ENCODE assay signal across 18 cellular contexts in genomic region chr15:51625236-51625635, GRCh38. TPM values are rescaled to one million over a fixed set of nuclear protein-coding genes. Genes with fewer than 3 reads are reported as not detected.
DNase-seq lines count a peak whose midpoint lies in the region; ATAC-seq and TF ChIP-seq lines count a peak whose summit lies in the region.
"Had no signal": no experiment of that assay in that cellular context is flagged by ENCODE, and none has a peak within 500 bp of the region (broad histone marks: within the 10 kb centered on the region; RNA-seq: fewer than 3 reads in every experiment).

No MANE protein-coding gene starts in this region.

- no peak overlapping the region for H3K27ac ChIP-seq in upper lobe of right lung

- intact Hi-C loops in upper lobe of right lung (cut with DNase I), result no loop called here

- no peaks in the 10 kb centered on the region for H3K9me3 ChIP-seq in upper lobe of right lung

- no peak overlapping the region for H3K27ac Mint-ChIP-seq in activated T-helper 17 cell treated with anti-CD3 and anti-CD28 coated beads, Interleukin-2, amount 50 U/mL, for 72 hours
- H3K27ac Mint-ChIP-seq: GM23338 had no signal

- H3K4me1 ChIP-seq in upper lobe of right lung, result peaks cover 13% of the 10 kb centered on the region

- H3K36me3 ChIP-seq in upper lobe of right lung, result no peaks in the 10 kb centered on the region

- ATAC-seq in GM18907 (IDR thresholded peaks at IDR 0.05; ENCODE audit: unreplicated experiment), result peak; percentile 37
- ATAC-seq in HG03103 (IDR thresholded peaks at IDR 0.05; ENCODE audit: low read depth, unreplicated experiment), result peak; percentile 41
- ATAC-seq in activated T-helper 17 cell treated with anti-CD3 and anti-CD28 coated beads, Interleukin-2, amount 50 U/mL, for 72 hours (replicated peaks), result no peak
- no peak for ATAC-seq in upper lobe of right lung
- no peak for ATAC-seq in HG02571 (IDR thresholded peaks at IDR 0.05; ENCODE audit: unreplicated experiment)
- ATAC-seq: GM23338 had no signal

- H3K27me3 Mint-ChIP-seq in activated T-helper 17 cell treated with anti-CD3 and anti-CD28 coated beads, Interleukin-2, amount 50 U/mL, for 72 hours, result peaks cover 16% of the 10 kb centered on the region

- no peaks in the 10 kb centered on the region for H3K36me3 Mint-ChIP-seq in activated T-helper 17 cell treated with anti-CD3 and anti-CD28 coated beads, Interleukin-2, amount 50 U/mL, for 72 hours (ENCODE audit: low read depth)
- H3K36me3 Mint-ChIP-seq: immature natural killer cell had no signal

- no peaks in the 10 kb centered on the region for H3K27me3 ChIP-seq in upper lobe of right lung

- H3K4me1 Mint-ChIP-seq in activated T-helper 17 cell treated with anti-CD3 and anti-CD28 coated beads, Interleukin-2, amount 50 U/mL, for 72 hours, result peaks cover 4% of the 10 kb centered on the region

- H3K4me3 Mint-ChIP-seq in activated T-helper 17 cell treated with anti-CD3 and anti-CD28 coated beads, Interleukin-2, amount 50 U/mL, for 72 hours, result no peak overlapping the region

- no peak for TF ChIP-seq CTCF in upper lobe of right lung (IDR thresholded peaks at IDR 0.05)

- no peaks in the 10 kb centered on the region for H3K9me3 Mint-ChIP-seq in activated T-helper 17 cell treated with anti-CD3 and anti-CD28 coated beads, Interleukin-2, amount 50 U/mL, for 72 hours
- H3K9me3 Mint-ChIP-seq: GM23338, immature natural killer cell had no signal

- DNase-seq in CD1c-positive myeloid dendritic cell (ENCODE audit: extremely low spot score) (peak; percentile 86), NOMO-1 treated with DMSO at 0.1 percent for 48 hours (lab: John Stamatoyannopoulos, UW; ENCODE audit: unreplicated experiment) (peak; percentile 86), NCI-H1417 treated with DMSO at 0.1 percent for 48 hours (lab: John Stamatoyannopoulos, UW) (no peak), upper lobe of right lung (no peak)
- DNase-seq: activated CD4-positive, alpha-beta T cell treated with anti-CD3 and anti-CD28 coated beads for 1 hour; DMS153; effector memory CD4-positive, alpha-beta T cell; foreskin fibroblast; immature natural killer cell; midbrain; NCI-H2081; T-helper 1 cell had no signal

- H3K4me3 ChIP-seq in upper lobe of right lung, result no peak overlapping the region

RNA-seq across cellular contexts. Expression of gene DMXL2, which starts 2.7 kb away (rescaled TPM):
- total RNA-seq in activated T-helper 17 cell treated with anti-CD3 and anti-CD28 coated beads, Interleukin-2, amount 50 U/mL, for 72 hours, result 1 to 10 TPM; 4.0 to 9.2 TPM
- 55.2 TPM for total RNA-seq in upper lobe of right lung

RNA-seq across cellular contexts. Expression of gene SCG3, which starts 56.1 kb away (rescaled TPM):
- total RNA-seq in activated T-helper 17 cell treated with anti-CD3 and anti-CD28 coated beads, Interleukin-2, amount 50 U/mL, for 72 hours, result not detected
- 0.17 TPM for total RNA-seq in upper lobe of right lung
- total RNA-seq: OCI-LY7 had no signal

Comparison
In these comparisons a context has a peak if more than half of its experiments do, and no peak if none do; other contexts are left out.
1. DNase-seq: peak in CD1c-positive myeloid dendritic cell (single experiment) and NOMO-1 treated with DMSO at 0.1 percent for 48 hours (single experiment); none in NCI-H1417 treated with DMSO at 0.1 percent for 48 hours (single experiment) and upper lobe of right lung (single experiment).
2. ATAC-seq: peak in GM18907 (single experiment) and HG03103 (single experiment); none in activated T-helper 17 cell treated with anti-CD3 and anti-CD28 coated beads, Interleukin-2, amount 50 U/mL, for 72 hours (single experiment), upper lobe of right lung (single experiment) and HG02571 (single experiment).